17 cellular contexts compared by ENCODE assay signal in genomic region chr1:198228925-198229324, GRCh38.
DNase-seq lines count a peak whose midpoint lies in the region; ATAC-seq and TF ChIP-seq lines count a peak whose summit lies in the region.
"Had no signal": no experiment of that assay in that cellular context is flagged by ENCODE, and none has a peak within 500 bp of the region (broad histone marks: within the 10 kb centered on the region; RNA-seq: fewer than 3 reads in every experiment).

No MANE protein-coding gene starts in this region.

- no peak overlapping the region for H3K9ac ChIP-seq in trophoblast cell (ENCODE audit: low read length)

- H3K36me3 ChIP-seq in breast epithelium (no peaks in the 10 kb centered on the region), trophoblast cell (ENCODE audit: control insufficient read depth in 1 of 2, insufficient read depth in 2 of 2, low read length in 2 of 2) (peaks cover 0 to 1% of the 10 kb centered on the region in 2 experiments), gastroesophageal sphincter (no peaks in the 10 kb centered on the region)

- H3K23ac ChIP-seq in trophoblast cell (ENCODE audit: low read length): no peak overlapping the region

- no peaks in the 10 kb centered on the region for H3K27me3 ChIP-seq in breast epithelium
- H3K27me3 ChIP-seq in trophoblast cell (ENCODE audit: insufficient read depth, low read length): no peaks in the 10 kb centered on the region
- no peaks in the 10 kb centered on the region for H3K27me3 ChIP-seq in gastroesophageal sphincter

- no peak overlapping the region for H4K12ac ChIP-seq in trophoblast cell (ENCODE audit: low read depth, low read length)

- H3K79me2 ChIP-seq in trophoblast cell (ENCODE audit: control insufficient read depth, insufficient read depth, low read length, poor library complexity): peaks cover 1% of the 10 kb centered on the region

- H3K14ac ChIP-seq in trophoblast cell (ENCODE audit: low read length): no peak overlapping the region

- H2AFZ ChIP-seq in trophoblast cell (ENCODE audit: insufficient read depth, low read length, poor library complexity): no peak overlapping the region

- no peak overlapping the region for H2BK12ac ChIP-seq in trophoblast cell (ENCODE audit: low read length)

- peaks cover 2% of the 10 kb centered on the region for H3K79me1 ChIP-seq in trophoblast cell (ENCODE audit: low read length)

- no peaks in the 10 kb centered on the region for H3K4me1 ChIP-seq in breast epithelium
- H3K4me1 ChIP-seq in trophoblast cell (ENCODE audit: control insufficient read depth in 1 of 2, insufficient read depth in 2 of 2, low read length in 2 of 2): peaks cover 5 to 6% of the 10 kb centered on the region in 2 experiments
- H3K4me1 ChIP-seq in gastroesophageal sphincter: peaks cover 0 to 10% (median 0%) of the 10 kb centered on the region in 3 donors

- no peak overlapping the region for H2BK5ac ChIP-seq in trophoblast cell (ENCODE audit: low read depth, low read length, poor library complexity)

- no peak overlapping the region for H3K18ac ChIP-seq in trophoblast cell (ENCODE audit: low read length)

- no peak overlapping the region for H4K91ac ChIP-seq in trophoblast cell (ENCODE audit: low read depth, low read length)

- H2BK120ac ChIP-seq in trophoblast cell (ENCODE audit: insufficient read depth, low read length, poor library complexity): peak overlapping the region; percentile 53

- H2AK5ac ChIP-seq in trophoblast cell (ENCODE audit: low read length): no peak overlapping the region

- ATAC-seq in GM21737 (IDR thresholded peaks at IDR 0.05; ENCODE audit: unreplicated experiment) (no peak), gastroesophageal sphincter (no peak)

- no peak overlapping the region for H3K4me3 ChIP-seq in breast epithelium
- no peak overlapping the region for H3K4me3 ChIP-seq in epithelial cell of esophagus (ENCODE audit: low read length)
- no peak overlapping the region for H3K4me3 ChIP-seq in trophoblast cell (ENCODE audit: low read depth, low read length)
- no peak overlapping the region for H3K4me3 ChIP-seq in gastroesophageal sphincter

- no peak overlapping the region for H3K4me2 ChIP-seq in trophoblast cell (ENCODE audit: low read length)

- no CpG with 5 or more reads among the region's 2 CpGs for WGBS in trophoblast cell (ENCODE audit: extremely low coverage, insufficient coverage, insufficient read length)
- WGBS in gastroesophageal sphincter (ENCODE audit: low coverage in 1 of 2), 2 donors: 68 to 100% methylated on average over 2 of the region's 2 CpGs

- no peak overlapping the region for H4K8ac ChIP-seq in trophoblast cell (ENCODE audit: low read depth, low read length)

- DNase-seq in T47D (ENCODE audit: low read depth in 1 of 2, low spot score in 1 of 2): peak; percentile 51 to 97
- no peak for DNase-seq in breast epithelium (ENCODE audit: low spot score in 2 of 2)
- peak; percentile 6 for DNase-seq in UCSD-AML1 (lab: John Stamatoyannopoulos, UW; ENCODE audit: unreplicated experiment)
- peak; percentile 32 for DNase-seq in epithelial cell of esophagus (ENCODE audit: low read depth)
- DNase-seq in trophoblast cell: peak; percentile 87 to 88
- no peak for DNase-seq in Ammon's horn (ENCODE audit: low spot score)
- DNase-seq: CD4-positive, alpha-beta memory T cell; KBM-7; NCI-H1105 treated with DMSO at 0.1 percent for 48 hours; NCI-H187; NCI-H2227 treated with DMSO at 0.1 percent for 48 hours; NCI-H510A treated with DMSO at 0.1 percent for 48 hours; NCI-H82; OCI-M1; SHP77 treated with DMSO at 0.1 percent for 48 hours had no signal

- intact Hi-C loops in breast epithelium (cut with DNase I; ENCODE audit: low total_unique reads): no loop called here

- TF ChIP-seq CTCF in breast epithelium (IDR thresholded peaks at IDR 0.05) (no peak), epithelial cell of esophagus (IDR thresholded peaks at IDR 0.05; ENCODE audit: insufficient read depth, low read depth, low read length, missing control alignments) (no peak), gastroesophageal sphincter (IDR thresholded peaks at IDR 0.05) (no peak)

- no peak overlapping the region for H3K27ac ChIP-seq in breast epithelium
- H3K27ac ChIP-seq in trophoblast cell (ENCODE audit: low read depth, low read length): peak overlapping the region; percentile 52
- H3K27ac ChIP-seq in gastroesophageal sphincter: no peak overlapping the region

- H3K4ac ChIP-seq in trophoblast cell (ENCODE audit: low read depth, low read length): peak overlapping the region; percentile 71

- H3K9me3 ChIP-seq in breast epithelium: no peaks in the 10 kb centered on the region
- H3K9me3 ChIP-seq in trophoblast cell (ENCODE audit: insufficient read depth, low read depth, low read length): no peaks in the 10 kb centered on the region
- no peaks in the 10 kb centered on the region for H3K9me3 ChIP-seq in gastroesophageal sphincter

- in situ Hi-C loops in T47D (cut with HindIII; ENCODE audit: low pct_unique_long_range_greater_than_20kb, low sequenced_read_pairs): no loop called here

- TF ChIP-seq POLR2A in breast epithelium (IDR thresholded peaks at IDR 0.05) (no peak), gastroesophageal sphincter (IDR thresholded peaks at IDR 0.05) (no peak)

- TF ChIP-seq EP300 in gastroesophageal sphincter (IDR thresholded peaks at IDR 0.05): no peak

Comparison
In these comparisons a context has a peak if more than half of its experiments do, and no peak if none do; other contexts are left out.
1. DNase-seq: peak in T47D (2 of 2), UCSD-AML1 (single experiment), epithelial cell of esophagus (single experiment) and trophoblast cell (2 of 2); none in breast epithelium (0 of 2) and Ammon's horn (single experiment).